8 cellular contexts compared by ENCODE assay signal in genomic region chr3:23916152-23916885, GRCh38. TPM values are rescaled to one million over a fixed set of nuclear protein-coding genes. Genes with fewer than 3 reads are reported as not detected.
DNase-seq lines count a peak whose midpoint lies in the region; ATAC-seq and TF ChIP-seq lines count a peak whose summit lies in the region.

No MANE protein-coding gene starts in this region.

- H3K9me3 ChIP-seq in mucosa of rectum (ENCODE audit: control insufficient read depth in 2 of 2, low read length in 2 of 2), result no peaks in the 10 kb centered on the region

- intact Hi-C loops in dorsolateral prefrontal cortex (cut with DNase I), result loop anchor here (5.0 to 10.0 kb wide), 3 partner anchors 81 to 109 kb away; partner anchors contain the start of gene UBE2E1 (in 1 of the 2)

- H3K27me3 ChIP-seq in GM23338 (ENCODE audit: insufficient read depth) (peaks cover 10% of the 10 kb centered on the region), dorsolateral prefrontal cortex (no peaks in the 10 kb centered on the region), mucosa of rectum (ENCODE audit: control insufficient read depth in 2 of 2, insufficient read depth in 2 of 2, low read length in 2 of 2) (no peaks in the 10 kb centered on the region)

- H3K36me3 ChIP-seq in GM23338 (ENCODE audit: insufficient read depth) (peaks cover 21% of the 10 kb centered on the region), mucosa of rectum (ENCODE audit: control insufficient read depth in 2 of 2, insufficient read depth in 2 of 2, low read length in 2 of 2) (peaks cover 19 to 22% of the 10 kb centered on the region in 2 donors)

- H3K9me2 ChIP-seq in GM23338 (ENCODE audit: insufficient read depth), result no peaks in the 10 kb centered on the region

- no peak overlapping the region for H3K27ac Mint-ChIP-seq in GM23338

- TF ChIP-seq CTCF in GM23338 (conservative IDR thresholded peaks at IDR 0.05; ENCODE audit: low read depth in 2 of 2), result no peak
- TF ChIP-seq CTCF in LNCaP clone FGC (IDR thresholded peaks at IDR 0.05; ENCODE audit: control insufficient read depth, extremely low read depth, insufficient read depth), result no peak
- TF ChIP-seq CTCF in dorsolateral prefrontal cortex (IDR thresholded peaks at IDR 0.05 in 54 of 56, conservative IDR thresholded peaks at IDR 0.05 in 2 of 56; ENCODE audit: low read depth in 1 of 56, partially characterized antibody in 56 of 56), result no peak

- DNase-seq in GM23338 (ENCODE audit: low spot score) (no peak), LNCaP clone FGC (ENCODE audit: low read depth) (no peak), dorsolateral prefrontal cortex (peak in 3 of 10 donors; percentile 15 to 65 (median 50)), kidney glomerular epithelial cell (lab: John Stamatoyannopoulos, UW) (no peak), NCI-H774 (lab: John Stamatoyannopoulos, UW) (no peak), NCI-H2227 treated with DMSO at 0.1 percent for 48 hours (lab: John Stamatoyannopoulos, UW) (no peak)

- peaks cover 22% of the 10 kb centered on the region for H3K27me3 Mint-ChIP-seq in GM23338 (ENCODE audit: insufficient read depth, low read depth, poor library complexity)

- peaks cover 72% of the 10 kb centered on the region for H3K79me2 ChIP-seq in GM23338 (replicated peaks; ENCODE audit: insufficient read depth)

- H3K9me3 Mint-ChIP-seq in GM23338, result no peaks in the 10 kb centered on the region

- ATAC-seq in GM18505 (IDR thresholded peaks at IDR 0.05; ENCODE audit: unreplicated experiment), result peak; percentile 45
- peak; percentile 65 for ATAC-seq in GM23338

- H2AFZ ChIP-seq in GM23338, result peak overlapping the region; percentile 73

- H3K9ac ChIP-seq in mucosa of rectum (ENCODE audit: low read depth in 1 of 2, low read length in 2 of 2), result peak overlapping the region; percentile 93 to 99

- peaks cover 45% of the 10 kb centered on the region for H3K36me3 Mint-ChIP-seq in GM23338 (ENCODE audit: low read depth)

- H3K4me2 ChIP-seq in GM23338, result peak overlapping the region; percentile 90

- H3K4me3 ChIP-seq in GM23338 (peak overlapping the region; percentile 91), LNCaP clone FGC (ENCODE audit: low read depth, low read length) (peak overlapping the region; percentile 90), dorsolateral prefrontal cortex (peak overlapping the region; percentile 64 to 99 (median 91)), mucosa of rectum (ENCODE audit: low read length in 2 of 2) (peak overlapping the region; percentile 90 to 96)

- H4K20me1 ChIP-seq in GM23338 (replicated peaks; ENCODE audit: insufficient read depth), result peaks cover 14% of the 10 kb centered on the region

- H3K27ac ChIP-seq in GM23338 (ENCODE audit: low read depth) (no peak overlapping the region), dorsolateral prefrontal cortex (peak overlapping the region; percentile 58 to 98 (median 92)), mucosa of rectum (ENCODE audit: low read depth in 2 of 2, low read length in 2 of 2) (peak overlapping the region; percentile 79 to 96)

- H3K4me1 ChIP-seq in GM23338 (ENCODE audit: insufficient read depth), result peaks cover 21% of the 10 kb centered on the region
- peaks cover 11 to 13% of the 10 kb centered on the region in 2 donors for H3K4me1 ChIP-seq in mucosa of rectum (ENCODE audit: control insufficient read depth in 2 of 2, insufficient read depth in 2 of 2, low read length in 2 of 2)

- TF ChIP-seq POLR2A in GM18505 (IDR thresholded peaks at IDR 0.05; ENCODE audit: borderline replicate concordance, extremely low read depth, insufficient read depth, insufficient read length), result no peak

- peaks cover 23% of the 10 kb centered on the region for H3F3A ChIP-seq in GM23338 (replicated peaks; ENCODE audit: low read depth)

- H3K4me3 Mint-ChIP-seq in GM23338, result peak overlapping the region; percentile 100

- H3K4me1 Mint-ChIP-seq in GM23338, result peaks cover 28% of the 10 kb centered on the region

TF ChIP-seq in GM23338, 12 proteins besides CTCF, POLR2A, EP300 and RAD21 (continues in another document):
- TF ChIP-seq JUNB (IDR thresholded peaks at IDR 0.05; ENCODE audit: unreplicated experiment), result no peak
- TF ChIP-seq EZH2phosphoT487 (IDR thresholded peaks at IDR 0.05; ENCODE audit: unreplicated experiment), result no peak
- TF ChIP-seq CREB1 (CRISPR knock-in tag; IDR thresholded peaks at IDR 0.05; ENCODE audit: low read depth), result no peak
- no peak for TF ChIP-seq STAT1 (IDR thresholded peaks at IDR 0.05; ENCODE audit: unreplicated experiment)
- no peak for TF ChIP-seq REST (IDR thresholded peaks at IDR 0.05; ENCODE audit: unreplicated experiment)
- no peak for TF ChIP-seq NANOG (IDR thresholded peaks at IDR 0.05; ENCODE audit: borderline replicate concordance)
- no peak for TF ChIP-seq ZNF114 (CRISPR knock-in tag; IDR thresholded peaks at IDR 0.05)
- no peak for TF ChIP-seq EZH2 (IDR thresholded peaks at IDR 0.05; ENCODE audit: low read depth, unreplicated experiment)
- TF ChIP-seq ZNF331 (CRISPR knock-in tag; IDR thresholded peaks at IDR 0.05; ENCODE audit: low read depth), result no peak
- no peak for TF ChIP-seq POLR2AphosphoS5 (IDR thresholded peaks at IDR 0.05; ENCODE audit: low read depth)

RNA-seq across cellular contexts. Expression of gene NKIRAS1, which starts 0.5 kb away (rescaled TPM):
- 7.6 and 9.7 TPM in 2 replicates for total RNA-seq in GM23338 (2014; rRNA removed; shearing (Covaris generic))
- 5.9 and 9.2 TPM in 2 replicates for polyA plus RNA-seq in GM23338 (2016; fragmentation: Nextera tagmentation; extraction: Ambion mirVana)
- total RNA-seq in dorsolateral prefrontal cortex, result 10 to 100 TPM; 22.5 to 64.8 (median 46.6) TPM

RNA-seq across cellular contexts. Expression of gene RPL15, which starts 0.6 kb away (rescaled TPM):
- total RNA-seq in GM23338 (2014; rRNA removed; shearing (Covaris generic)), result 2,713 and 2,868 TPM in 2 replicates
- polyA plus RNA-seq in GM23338 (2016; fragmentation: Nextera tagmentation; extraction: Ambion mirVana), result 3,117 and 3,223 TPM in 2 replicates
- total RNA-seq in dorsolateral prefrontal cortex, result 1,000 to 10,000 TPM in 1 of 120 experiments, 100 to 1,000 TPM in 119; 579 to 1,036 (median 800) TPM

RNA-seq across cellular contexts. Expression of gene NR1D2, which starts 28.8 kb away (rescaled TPM):
- total RNA-seq in GM23338 (2014; rRNA removed; shearing (Covaris generic)), result 18.6 and 20.7 TPM in 2 replicates
- polyA plus RNA-seq in GM23338 (2016; fragmentation: Nextera tagmentation; extraction: Ambion mirVana), result 4.6 and 6.6 TPM in 2 replicates
- 100 to 1,000 TPM in 18 of 120 experiments, 10 to 100 TPM in 102; 56.4 to 127 (median 85.9) TPM for total RNA-seq in dorsolateral prefrontal cortex
